Comparison of ENCODE assay signal across 23 cellular contexts in the genomic region with DNA sequence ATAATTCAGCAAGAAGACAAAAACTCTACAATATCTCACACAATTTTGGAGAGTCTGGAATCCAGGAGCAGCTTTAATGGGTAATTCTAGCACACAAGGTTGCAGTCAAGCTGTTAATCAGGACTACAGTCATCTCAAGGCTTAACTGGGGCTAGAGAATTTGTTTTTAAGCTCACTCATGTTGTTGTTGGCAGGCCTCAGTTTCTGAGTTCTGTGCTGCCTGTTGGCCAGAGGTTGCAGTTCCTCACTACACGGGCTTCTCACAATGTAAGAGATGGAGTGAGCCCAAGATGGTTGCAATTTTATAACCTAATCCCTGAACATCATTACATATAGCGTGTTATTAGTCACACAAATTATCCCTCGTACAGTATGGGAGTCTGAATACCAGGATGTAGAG. TPM values are rescaled to one million over a fixed set of nuclear protein-coding genes. Genes with fewer than 3 reads are reported as not detected.
"Had no signal": no experiment of that assay in that cellular context is flagged by ENCODE, and none has a peak within 500 bp of the region (broad histone marks: within the 10 kb centered on the region; RNA-seq: fewer than 3 reads in every experiment).

No MANE protein-coding gene starts in this region.

- DNase-seq: activated CD4-positive, alpha-beta T cell treated with anti-CD3 and anti-CD28 coated beads, Interleukin-2, amount 50 U/mL, for 1 hour; activated CD8-positive, alpha-beta memory T cell treated with anti-CD3 and anti-CD28 coated beads, Interleukin-2, amount 50 U/mL, for 4 hours; activated naive CD4-positive, alpha-beta T cell treated with anti-CD3 and anti-CD28 coated beads for 36 hours; activated naive CD8-positive, alpha-beta T cell treated with anti-CD3 and anti-CD28 coated beads, Interleukin-2, amount 50 U/mL, for 24 hours; activated T-cell treated with anti-CD3 and anti-CD28 coated beads, Interleukin-2, amount 50 U/mL, for 4 hours; effector memory CD8-positive, alpha-beta T cell; esophagus squamous epithelium; gastrocnemius medialis; kidney glomerular epithelial cell; mesenchymal stem cell; mucosa of descending colon; naive B cell; stimulated activated CD4-positive, alpha-beta T cell treated with anti-CD3 and anti-CD28 coated beads, Interleukin-4, amount 100 ng/mL, for 24 hours; upper lobe of right lung had no signal

- H3K27ac Mint-ChIP-seq: activated naive CD4-positive, alpha-beta T cell treated with anti-CD3 and anti-CD28 coated beads for 36 hours; activated naive CD8-positive, alpha-beta T cell treated with anti-CD3 and anti-CD28 coated beads, Interleukin-2, amount 50 U/mL, for 24 hours; effector memory CD8-positive, alpha-beta T cell; naive B cell; progenitor cell of endocrine pancreas; stimulated activated effector memory CD8-positive, alpha-beta T cell treated with anti-CD3 and anti-CD28 coated beads, Interleukin-12 subunit alpha, Interleukin-12 subunit beta, amount 100 ng/mL, for 72 hours; T-helper 1 cell treated with Interleukin-12 subunit alpha and Interleukin-12 subunit beta and Interleukin-4 antibody, amounts not matched to agents 30 μg/mL and 1 μg/mL, for 36 hours had no signal

- H3K4me1 Mint-ChIP-seq: activated naive CD8-positive, alpha-beta T cell treated with anti-CD3 and anti-CD28 coated beads, Interleukin-2, amount 50 U/mL, for 24 hours; naive B cell; neural crest cell; stimulated activated effector memory CD8-positive, alpha-beta T cell treated with anti-CD3 and anti-CD28 coated beads, Interleukin-12 subunit alpha, Interleukin-12 subunit beta, amount 100 ng/mL, for 72 hours had no signal

- H3K4me3 ChIP-seq: ascending aorta, esophagus squamous epithelium, gastrocnemius medialis, heart right ventricle, mucosa of descending colon, upper lobe of right lung had no signal

- H3K36me3 ChIP-seq: ascending aorta, esophagus squamous epithelium, gastrocnemius medialis, heart right ventricle, upper lobe of right lung had no signal

- H3K36me3 Mint-ChIP-seq: naive B cell; stimulated activated effector memory CD8-positive, alpha-beta T cell treated with anti-CD3 and anti-CD28 coated beads, Interleukin-12 subunit alpha, Interleukin-12 subunit beta, amount 100 ng/mL, for 72 hours had no signal

- H3K9me3 Mint-ChIP-seq: activated naive CD4-positive, alpha-beta T cell treated with anti-CD3 and anti-CD28 coated beads for 36 hours; activated T-cell treated with anti-CD3 and anti-CD28 coated beads, Interleukin-2, amount 50 U/mL, for 4 hours; naive B cell; neural crest cell; stimulated activated effector memory CD8-positive, alpha-beta T cell treated with anti-CD3 and anti-CD28 coated beads, Interleukin-12 subunit alpha, Interleukin-12 subunit beta, amount 100 ng/mL, for 72 hours; T-helper 1 cell treated with Interleukin-12 subunit alpha and Interleukin-12 subunit beta and Interleukin-4 antibody, amounts not matched to agents 30 μg/mL and 1 μg/mL, for 36 hours had no signal

- ATAC-seq: activated CD4-positive, CD25-positive, alpha-beta regulatory T cell treated with anti-CD3 and anti-CD28 coated beads, Interleukin-2, amount 50 U/mL, for 24 hours; activated naive CD8-positive, alpha-beta T cell treated with anti-CD3 and anti-CD28 coated beads, Interleukin-2, amount 50 U/mL, for 24 hours; activated T-cell treated with anti-CD3 and anti-CD28 coated beads, Interleukin-2, amount 50 U/mL, for 4 hours; effector memory CD8-positive, alpha-beta T cell; gastrocnemius medialis; mucosa of descending colon; stimulated activated effector memory CD8-positive, alpha-beta T cell treated with anti-CD3 and anti-CD28 coated beads, Interleukin-12 subunit alpha, Interleukin-12 subunit beta, amount 100 ng/mL, for 72 hours; upper lobe of right lung had no signal

- H3K27ac ChIP-seq: ascending aorta, esophagus squamous epithelium, gastrocnemius medialis, heart right ventricle, upper lobe of right lung had no signal

- H3K4me3 Mint-ChIP-seq: activated naive CD4-positive, alpha-beta T cell treated with anti-CD3 and anti-CD28 coated beads for 36 hours; activated naive CD8-positive, alpha-beta T cell treated with anti-CD3 and anti-CD28 coated beads, Interleukin-2, amount 50 U/mL, for 24 hours; activated T-cell treated with anti-CD3 and anti-CD28 coated beads, Interleukin-2, amount 50 U/mL, for 4 hours; effector memory CD8-positive, alpha-beta T cell; naive B cell; neural crest cell; stimulated activated effector memory CD8-positive, alpha-beta T cell treated with anti-CD3 and anti-CD28 coated beads, Interleukin-12 subunit alpha, Interleukin-12 subunit beta, amount 100 ng/mL, for 72 hours; T-helper 1 cell treated with Interleukin-12 subunit alpha and Interleukin-12 subunit beta and Interleukin-4 antibody, amounts not matched to agents 30 μg/mL and 1 μg/mL, for 36 hours had no signal

- H3K4me1 ChIP-seq: ascending aorta, esophagus squamous epithelium, gastrocnemius medialis, heart right ventricle, upper lobe of right lung had no signal

- H3K27me3 Mint-ChIP-seq: activated naive CD8-positive, alpha-beta T cell treated with anti-CD3 and anti-CD28 coated beads, Interleukin-2, amount 50 U/mL, for 24 hours; effector memory CD8-positive, alpha-beta T cell; naive B cell; progenitor cell of endocrine pancreas had no signal

- H3K27me3 ChIP-seq: ascending aorta, esophagus squamous epithelium, gastrocnemius medialis, heart right ventricle, upper lobe of right lung had no signal

RNA-seq across cellular contexts. Expression of a gene that starts 50.6 kb away (rescaled TPM):
- total RNA-seq: activated naive CD4-positive, alpha-beta T cell treated with anti-CD3 and anti-CD28 coated beads for 36 hours; activated T-cell treated with anti-CD3 and anti-CD28 coated beads, Interleukin-2, amount 50 U/mL, for 4 hours; ascending aorta; bronchial epithelial cell; dermis microvascular lymphatic vessel endothelial cell; upper lobe of right lung had no signal
